8 cellular contexts compared by ENCODE assay signal in the genomic region with DNA sequence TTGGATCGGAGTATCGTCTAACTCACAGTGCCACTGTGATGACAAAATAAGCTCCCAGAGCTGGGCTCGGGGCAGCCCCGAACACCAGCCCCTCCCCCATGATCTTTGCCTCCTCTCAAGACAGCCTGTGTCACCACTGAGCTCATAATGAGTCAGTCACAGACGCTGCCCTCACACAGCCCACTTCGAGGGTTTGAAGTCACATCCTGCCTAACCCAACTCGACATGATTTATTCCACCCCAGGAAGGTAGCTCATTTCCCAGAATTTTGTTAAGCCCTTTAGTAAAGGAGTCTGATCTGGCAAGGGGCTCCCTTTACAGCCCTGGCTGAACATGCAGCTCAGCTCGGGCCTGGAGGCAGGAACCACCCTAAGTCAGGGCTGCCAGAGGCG. TPM values are rescaled to one million over a fixed set of nuclear protein-coding genes. Genes with fewer than 3 reads are reported as not detected.
DNase-seq lines count a peak whose midpoint lies in the region; TF ChIP-seq lines count a peak whose summit lies in the region.

No MANE protein-coding gene starts in this region.

- peaks cover 95% of the 10 kb centered on the region for H3K4me1 ChIP-seq in Caco-2
- peaks cover 78% of the 10 kb centered on the region for H3K4me1 ChIP-seq in HUES64 (ENCODE audit: insufficient read depth, low read length)
- peaks cover 99% of the 10 kb centered on the region for H3K4me1 ChIP-seq in stomach smooth muscle (ENCODE audit: control insufficient read depth, insufficient read depth, low read length)

- H3K27me3 Mint-ChIP-seq in Caco-2 (ENCODE audit: insufficient read depth, unreplicated experiment) = no peaks in the 10 kb centered on the region
- no peaks in the 10 kb centered on the region for H3K27me3 Mint-ChIP-seq in activated CD4-positive, alpha-beta memory T cell treated with anti-CD3 and anti-CD28 coated beads for 36 hours
- H3K27me3 Mint-ChIP-seq in nephron progenitor cell (ENCODE audit: low read depth, poor library complexity) = no peaks in the 10 kb centered on the region

- peaks cover 63% of the 10 kb centered on the region for H3K4me1 Mint-ChIP-seq in Caco-2 (ENCODE audit: low read depth, unreplicated experiment)
- peaks cover 95% of the 10 kb centered on the region for H3K4me1 Mint-ChIP-seq in activated CD4-positive, alpha-beta memory T cell treated with anti-CD3 and anti-CD28 coated beads for 36 hours (ENCODE audit: low read depth)
- peaks cover 99% of the 10 kb centered on the region for H3K4me1 Mint-ChIP-seq in nephron progenitor cell

- CTCF ChIA-PET in Caco-2 (lab: Charles Lee) = interaction anchor here (0.6 to 2.2 kb wide), 2 partner anchors 105 to 178 kb away, joined by 5 to 6 read pairs; no protein-coding TSS in a partner anchor
- CTCF ChIA-PET in activated CD4-positive, alpha-beta memory T cell treated with anti-CD3 and anti-CD28 coated beads for 36 hours (lab: Charles Lee) = interaction anchor here (0.7 to 2.8 kb wide), 20 partner anchors 10 to 106 kb away, joined by 3 to 21 read pairs (median 4); a partner anchor contains a TSS

- DNase-seq in Caco-2 (peak in 1 of 2 experiments; percentile 37), nephron progenitor cell (peak; percentile 54), DMS79 treated with DMSO at 0.1 percent for 48 hours (lab: John Stamatoyannopoulos, UW) (no peak), NCI-H1105 (lab: John Stamatoyannopoulos, UW) (no peak)
- peak; percentile 95 for DNase-seq in activated CD4-positive, alpha-beta memory T cell treated with anti-CD3 and anti-CD28 coated beads for 36 hours
- peak; percentile 75 for DNase-seq in effector CD8-positive, alpha-beta T cell (lab: John Stamatoyannopoulos, UW)

- H3K36me3 Mint-ChIP-seq in Caco-2 (ENCODE audit: insufficient read depth, unreplicated experiment) (peaks cover 87% of the 10 kb centered on the region), nephron progenitor cell (ENCODE audit: low read depth) (no peaks in the 10 kb centered on the region)
- peaks cover 25% of the 10 kb centered on the region for H3K36me3 Mint-ChIP-seq in activated CD4-positive, alpha-beta memory T cell treated with anti-CD3 and anti-CD28 coated beads for 36 hours

- intact Hi-C loops in Caco-2 (cut with micrococcal nuclease; ENCODE audit: unreplicated experiment) = no loop called here
- intact Hi-C loops in activated CD4-positive, alpha-beta memory T cell treated with anti-CD3 and anti-CD28 coated beads for 36 hours (cut with micrococcal nuclease) = loop anchor here (1.0 to 2.0 kb wide), 5 partner anchors 8 to 86 kb away; no protein-coding TSS in a partner anchor

- no peak for TF ChIP-seq CTCF in Caco-2 (IDR thresholded peaks at IDR 0.05; ENCODE audit: insufficient read depth in 1 of 2, low read depth in 1 of 2, low read length in 1 of 2, severe bottlenecking in 1 of 2, unreplicated experiment in 1 of 2)
- TF ChIP-seq CTCF in nephron progenitor cell (IDR thresholded peaks at IDR 0.05) = no peak

- H3K27ac Mint-ChIP-seq in Caco-2 (ENCODE audit: unreplicated experiment) (peak overlapping the region; percentile 94), nephron progenitor cell (peak overlapping the region; percentile 63)
- H3K27ac Mint-ChIP-seq in activated CD4-positive, alpha-beta memory T cell treated with anti-CD3 and anti-CD28 coated beads for 36 hours = peak overlapping the region; percentile 85

- H3K27me3 ChIP-seq in Caco-2 (replicated peaks; ENCODE audit: control insufficient read depth, insufficient read depth, low read length) (no peaks in the 10 kb centered on the region), HUES64 (ENCODE audit: insufficient read depth, low read length) (no peaks in the 10 kb centered on the region), stomach smooth muscle (ENCODE audit: control insufficient read depth in 1 of 2, insufficient read depth in 2 of 2, low read length in 2 of 2) (no peaks in the 10 kb centered on the region)

- H3K4me3 ChIP-seq in Caco-2 (ENCODE audit: low read depth, low read length) (no peak overlapping the region), HUES64 (ENCODE audit: low read length) (no peak overlapping the region), stomach smooth muscle (ENCODE audit: low read length in 2 of 2) (peak overlapping the region in 1 of 2 donors; percentile 35)

- no peaks in the 10 kb centered on the region; the same call in 1 of the 2 replicates for H3K36me3 ChIP-seq in Caco-2 (ENCODE audit: control insufficient read depth, insufficient read depth, low read length)
- peaks cover 13% of the 10 kb centered on the region; the same call in 1 of the 2 replicates for H3K36me3 ChIP-seq in HUES64 (ENCODE audit: insufficient read depth, low read length)
- H3K36me3 ChIP-seq in stomach smooth muscle (ENCODE audit: control insufficient read depth in 2 of 2, insufficient read depth in 2 of 2, low read length in 2 of 2) = peaks cover 4 to 9% of the 10 kb centered on the region in 2 donors

- H3K9me3 ChIP-seq in Caco-2 = no peaks in the 10 kb centered on the region
- no peaks in the 10 kb centered on the region for H3K9me3 ChIP-seq in HUES64 (ENCODE audit: insufficient read depth, low read depth, low read length)
- H3K9me3 ChIP-seq in stomach smooth muscle (ENCODE audit: control insufficient read depth in 2 of 2, low read length in 2 of 2) = no peaks in the 10 kb centered on the region

- H3K4me3 Mint-ChIP-seq in Caco-2 (ENCODE audit: unreplicated experiment) (peak overlapping the region; percentile 42), nephron progenitor cell (peak overlapping the region; percentile 52)
- H3K4me3 Mint-ChIP-seq in activated CD4-positive, alpha-beta memory T cell treated with anti-CD3 and anti-CD28 coated beads for 36 hours = peak overlapping the region; percentile 60

- 65% methylated on average over 9 of the region's 9 CpGs for WGBS in HUES64

- no peaks in the 10 kb centered on the region for H3K9me3 Mint-ChIP-seq in Caco-2 (ENCODE audit: unreplicated experiment)
- H3K9me3 Mint-ChIP-seq in activated CD4-positive, alpha-beta memory T cell treated with anti-CD3 and anti-CD28 coated beads for 36 hours = no peaks in the 10 kb centered on the region
- H3K9me3 Mint-ChIP-seq in nephron progenitor cell = no peaks in the 10 kb centered on the region

- peak overlapping the region; percentile 51; the same call in 1 of the 2 replicates for H3K27ac ChIP-seq in HUES64 (ENCODE audit: low read depth, low read length)
- peak overlapping the region; percentile 77 for H3K27ac ChIP-seq in stomach smooth muscle (ENCODE audit: low read length)

- H3K9ac ChIP-seq in HUES64 (ENCODE audit: low read depth, low read length) = no peak overlapping the region
- H3K9ac ChIP-seq in stomach smooth muscle (ENCODE audit: low read length in 2 of 2) = peak overlapping the region in 1 of 2 donors; percentile 64

- POLR2A ChIA-PET in Caco-2 (lab: Charles Lee) = interaction anchor here (0.8 kb wide), 1 partner anchor 45 kb away, joined by 3 read pairs; no protein-coding TSS in a partner anchor
- POLR2A ChIA-PET in activated CD4-positive, alpha-beta memory T cell treated with anti-CD3 and anti-CD28 coated beads for 36 hours (lab: Charles Lee) = interaction anchor here (0.6 to 3.7 kb wide), 23 partner anchors 9 to 106 kb away, joined by 3 to 28 read pairs (median 4); a partner anchor contains a TSS

- BruUV-seq in Caco-2 (replicated peaks; lab: Mats Ljungman, UMichigan) = no TSS peak

RNA-seq across cellular contexts. Expression of a gene that starts 22.8 kb away (rescaled TPM):
- total RNA-seq in Caco-2 (2022) = 513 and 539 TPM in 2 replicates
- polyA plus RNA-seq in HUES64 (2013, experiment 1 of 2) = 117 TPM
- 121 TPM for polyA plus RNA-seq in HUES64 (2013, experiment 2 of 2)
- total RNA-seq in activated CD4-positive, alpha-beta memory T cell treated with anti-CD3 and anti-CD28 coated beads for 36 hours = 100 to 1,000 TPM; 712 to 720 TPM

Comparison
In these comparisons a context has a peak if more than half of its experiments do, and no peak if none do; other contexts are left out.
1. DNase-seq: peak in activated CD4-positive, alpha-beta memory T cell treated with anti-CD3 and anti-CD28 coated beads for 36 hours (single experiment), effector CD8-positive, alpha-beta T cell (single experiment) and nephron progenitor cell (single experiment); none in DMS79 treated with DMSO at 0.1 percent for 48 hours (single experiment) and NCI-H1105 (single experiment).
2. Peak in every context shown above with its lines, with median percentiles within 50 percentile points of each other: H3K27ac Mint-ChIP-seq and H3K4me3 Mint-ChIP-seq.